ENCODE assay signal across 19 cellular contexts in the genomic region with DNA sequence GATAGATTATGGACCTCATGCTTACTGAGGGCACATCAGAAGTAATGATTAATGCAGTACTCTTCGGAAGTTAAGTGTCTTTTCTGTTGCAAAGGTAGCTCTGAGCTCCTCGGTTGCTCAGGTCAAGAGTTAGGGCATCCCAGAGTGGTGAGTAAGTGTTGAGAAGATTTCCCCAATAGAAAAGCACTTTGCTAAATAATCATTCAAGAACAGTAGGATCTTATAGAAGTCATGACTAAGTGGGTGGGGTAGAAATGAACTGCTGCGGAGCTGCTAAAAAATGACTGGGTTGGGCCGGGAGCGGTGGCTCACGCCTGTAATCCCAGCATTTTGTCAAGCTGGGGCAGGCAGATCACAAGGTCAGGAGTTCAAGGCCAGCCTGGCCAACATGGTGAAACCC.
DNase-seq lines count a peak whose midpoint lies in the region; ATAC-seq and TF ChIP-seq lines count a peak whose summit lies in the region.
"Had no signal": no experiment of that assay in that cellular context is flagged by ENCODE, and none has a peak within 500 bp of the region (broad histone marks: within the 10 kb centered on the region; RNA-seq: fewer than 3 reads in every experiment).

No MANE protein-coding gene starts in this region.

- H3K9ac ChIP-seq in PC-3 (ENCODE audit: low read length) (peak overlapping the region; percentile 75), mammary epithelial cell (ENCODE audit: insufficient read depth, low read length) (no peak overlapping the region)
- H3K9ac ChIP-seq: BLaER1 had no signal

- H3K4me2 ChIP-seq in PC-3 (ENCODE audit: low read length) (peak overlapping the region; percentile 28), mammary epithelial cell (ENCODE audit: insufficient read depth, low read depth, low read length) (no peak overlapping the region)
- H3K4me2 ChIP-seq: BLaER1, GM23338 had no signal

- WGBS in mammary epithelial cell (ENCODE audit: low coverage, missing lambda C conversion rate): 65% methylated on average over 6 of the region's 6 CpGs

- dilution Hi-C loops in mammary epithelial cell (cut with HindIII; ENCODE audit: low sequenced_read_pairs): no loop called here

- H3K36me3 Mint-ChIP-seq in natural killer cell: no peaks in the 10 kb centered on the region
- H3K36me3 Mint-ChIP-seq: CD14-positive monocyte; CD4-positive, alpha-beta memory T cell had no signal

- H3K27ac Mint-ChIP-seq in natural killer cell: no peak overlapping the region
- H3K27ac Mint-ChIP-seq: CD14-positive monocyte; CD4-positive, alpha-beta memory T cell; GM23338; HFFc6 had no signal

- H3K36me3 ChIP-seq in PC-3 (ENCODE audit: low read depth, low read length) (no peaks in the 10 kb centered on the region), mammary epithelial cell (ENCODE audit: insufficient read depth, low read length) (no peaks in the 10 kb centered on the region), brain microvascular endothelial cell (replicated peaks) (no peaks in the 10 kb centered on the region)
- H3K36me3 ChIP-seq: BLaER1 had no signal

- peak; percentile 9 for DNase-seq in ELR (ENCODE audit: low read depth)
- peak; percentile 96 for DNase-seq in PC-3
- DNase-seq in mammary epithelial cell: peak; percentile 75
- no peak for DNase-seq in natural killer cell
- DNase-seq in brain microvascular endothelial cell: no peak
- DNase-seq: 8988T; CD4-positive, alpha-beta memory T cell; DMS153; DMS79; GF-D8; H7; HFFc6 had no signal

- intact Hi-C loops in PC-3 (cut with micrococcal nuclease): loop anchor here (5.0 kb wide), 1 partner anchor 52 kb away; no protein-coding TSS in a partner anchor
- intact Hi-C loops in mammary epithelial cell (cut with micrococcal nuclease): no loop called here
- intact Hi-C loops in natural killer cell (cut with micrococcal nuclease): no loop called here

- TF ChIP-seq CTCF in PC-3 (conservative IDR thresholded peaks at IDR 0.05; ENCODE audit: low read depth, low read length): no peak
- no peak for TF ChIP-seq CTCF in mammary epithelial cell (conservative IDR thresholded peaks at IDR 0.05 in 1 of 2, IDR thresholded peaks at IDR 0.05 in 1 of 2; ENCODE audit: extremely low read depth in 1 of 2, insufficient read depth in 1 of 2, low read depth in 1 of 2, low read length in 2 of 2)
- no peak for TF ChIP-seq CTCF in natural killer cell (IDR thresholded peaks at IDR 0.05)
- no peak for TF ChIP-seq CTCF in brain microvascular endothelial cell (IDR thresholded peaks at IDR 0.05; ENCODE audit: low read depth, low read length, missing control alignments)

- no peak overlapping the region for H2AFZ ChIP-seq in PC-3 (ENCODE audit: low read length)
- H2AFZ ChIP-seq in mammary epithelial cell (ENCODE audit: low read depth, low read length): no peak overlapping the region
- H2AFZ ChIP-seq: GM23338 had no signal

- H3K4me3 ChIP-seq in PC-3 (ENCODE audit: low read length) (no peak overlapping the region), mammary epithelial cell (replicated peaks in 1 of 3; ENCODE audit: insufficient read depth in 1 of 3, low read depth in 2 of 3, low read length in 3 of 3) (no peak overlapping the region), brain microvascular endothelial cell (ENCODE audit: low read depth, low read length) (no peak overlapping the region)
- H3K4me3 ChIP-seq: BLaER1, GM23338 had no signal

- H3K9me2 ChIP-seq in PC-3 (replicated peaks; ENCODE audit: low read length): no peaks in the 10 kb centered on the region

- no peaks in the 10 kb centered on the region for H3K79me2 ChIP-seq in PC-3 (ENCODE audit: low read length)
- H3K79me2 ChIP-seq in mammary epithelial cell (ENCODE audit: insufficient read depth, low read length): no peaks in the 10 kb centered on the region

- no peaks in the 10 kb centered on the region for H3K27me3 Mint-ChIP-seq in natural killer cell (ENCODE audit: low read depth in 2 of 2)
- H3K27me3 Mint-ChIP-seq: CD4-positive, alpha-beta memory T cell had no signal

- H3K4me1 Mint-ChIP-seq in natural killer cell: no peaks in the 10 kb centered on the region
- H3K4me1 Mint-ChIP-seq: CD14-positive monocyte; CD4-positive, alpha-beta memory T cell had no signal

- H3K9me3 ChIP-seq in PC-3 (ENCODE audit: low read length): no peaks in the 10 kb centered on the region
- H3K9me3 ChIP-seq in mammary epithelial cell (replicated peaks; ENCODE audit: insufficient read depth, low read length): no peaks in the 10 kb centered on the region
- H3K9me3 ChIP-seq: BLaER1 had no signal

- in situ Hi-C loops in mammary epithelial cell (cut with MboI; ENCODE audit: low sequenced_read_pairs in 2 of 2) (no loop called here), brain microvascular endothelial cell (cut with HindIII; ENCODE audit: low pct_ligation_motif_present, low sequenced_read_pairs) (no loop called here)

- CTCF ChIA-PET in PC-3 (lab: Charles Lee): interaction anchor here (0.5 kb wide), 1 partner anchor 13 kb away, joined by 3 read pairs; no protein-coding TSS in a partner anchor
- CTCF ChIA-PET in mammary epithelial cell (lab: Charles Lee; ENCODE audit: low non-redundant PET): interaction anchor here (0.6 kb wide), 1 partner anchor 571 kb away, joined by 3 read pairs; no protein-coding TSS in a partner anchor

- H3K27ac ChIP-seq in PC-3 (ENCODE audit: low read length) (peak overlapping the region; percentile 95), mammary epithelial cell (ENCODE audit: insufficient read depth, low read depth, low read length) (no peak overlapping the region), brain microvascular endothelial cell (no peak overlapping the region)
- H3K27ac ChIP-seq: BLaER1 had no signal

- H3F3A ChIP-seq in PC-3 (ENCODE audit: low read length, unreplicated experiment): peaks cover 11% of the 10 kb centered on the region

- POLR2A ChIA-PET in PC-3 (lab: Charles Lee; ENCODE audit: unreplicated experiment): interaction anchor here (0.6 kb wide), 1 partner anchor 504 kb away, joined by 37 read pairs; no protein-coding TSS in a partner anchor

- H4K20me1 ChIP-seq in PC-3 (ENCODE audit: low read length) (no peaks in the 10 kb centered on the region), mammary epithelial cell (ENCODE audit: insufficient read depth, low read length) (no peaks in the 10 kb centered on the region)
- H4K20me1 ChIP-seq: BLaER1 had no signal

- no peak overlapping the region for H3K4me3 Mint-ChIP-seq in natural killer cell
- H3K4me3 Mint-ChIP-seq: CD14-positive monocyte; CD4-positive, alpha-beta memory T cell; GM23338; HFFc6 had no signal

- peak; percentile 79 for ATAC-seq in PC-3
- peak; percentile 97 for ATAC-seq in esophagus mucosa
- ATAC-seq in GM19023 (IDR thresholded peaks at IDR 0.05; ENCODE audit: unreplicated experiment): no peak
- ATAC-seq in HG03571 (IDR thresholded peaks at IDR 0.05; ENCODE audit: unreplicated experiment): no peak
- no peak for ATAC-seq in natural killer cell
- ATAC-seq: GM23338, HCT116 had no signal

- peaks cover 48% of the 10 kb centered on the region for H3K4me1 ChIP-seq in PC-3 (ENCODE audit: insufficient read depth, low read length)
- no peaks in the 10 kb centered on the region for H3K4me1 ChIP-seq in mammary epithelial cell (ENCODE audit: insufficient read depth, low read length)
- H3K4me1 ChIP-seq: BLaER1 had no signal

- H3K9me3 Mint-ChIP-seq in natural killer cell: peaks cover 7 to 9% of the 10 kb centered on the region in 2 donors
- H3K9me3 Mint-ChIP-seq: GM23338 had no signal

- H3K27me3 ChIP-seq in PC-3 (ENCODE audit: low read length) (no peaks in the 10 kb centered on the region), mammary epithelial cell (ENCODE audit: insufficient read depth, low read length) (no peaks in the 10 kb centered on the region), brain microvascular endothelial cell (replicated peaks) (no peaks in the 10 kb centered on the region)
- H3K27me3 ChIP-seq: BLaER1 had no signal

- BruUV-seq in PC-3 (replicated peaks; lab: Mats Ljungman, UMichigan): no TSS peak
- no TSS peak for BruUV-seq in mammary epithelial cell (replicated peaks; lab: Mats Ljungman, UMichigan)

Comparison
In these comparisons a context has a peak if more than half of its experiments do, and no peak if none do; other contexts are left out.
1. DNase-seq: peak in ELR (single experiment), PC-3 (single experiment) and mammary epithelial cell (single experiment); none in natural killer cell (single experiment) and brain microvascular endothelial cell (single experiment).
2. ATAC-seq: peak in PC-3 (single experiment) and esophagus mucosa (single experiment); none in GM19023 (single experiment), HG03571 (single experiment) and natural killer cell (0 of 3).